In genomic region chr13:49443327-49443688, GRCh38 we compare ENCODE assay signal across 8 cellular contexts. TPM values are rescaled to one million over a fixed set of nuclear protein-coding genes. Genes with fewer than 3 reads are reported as not detected.
DNase-seq lines count a peak whose midpoint lies in the region; ATAC-seq and TF ChIP-seq lines count a peak whose summit lies in the region.

No MANE protein-coding gene starts in this region.

- H3K4me3 ChIP-seq in HUES64 (ENCODE audit: low read length) (peak overlapping the region; percentile 80), ovary (peak overlapping the region; percentile 90)

- no peaks in the 10 kb centered on the region for H3K27me3 ChIP-seq in HUES64 (ENCODE audit: insufficient read depth, low read length)
- H3K27me3 ChIP-seq in ovary = no peaks in the 10 kb centered on the region

- TF ChIP-seq POLR2A in ovary (IDR thresholded peaks at IDR 0.05) = no peak

- TF ChIP-seq CTCF in Calu3 (IDR thresholded peaks at IDR 0.05; ENCODE audit: unreplicated experiment) (no peak), WTC11 (IDR thresholded peaks at IDR 0.05) (no peak), ovary (IDR thresholded peaks at IDR 0.05) (no peak)

- ATAC-seq in WTC11 (no peak; the same call in 1 of the 2 replicates), GM19351 (IDR thresholded peaks at IDR 0.05; ENCODE audit: unreplicated experiment) (no peak)

- peak overlapping the region; percentile 92 for H3K9ac ChIP-seq in HUES64 (ENCODE audit: low read depth, low read length)

- H3K9me3 Mint-ChIP-seq in Calu3 (ENCODE audit: low read depth, unreplicated experiment) (no peaks in the 10 kb centered on the region), WTC11 (no peaks in the 10 kb centered on the region)

- 20% methylated on average over 9 of the region's 9 CpGs for WGBS in HUES64
- WGBS in ovary, 3 donors = 3 to 5% (median 4%) methylated on average over 9 of the region's 9 CpGs

- H3K36me3 ChIP-seq in HUES64 (ENCODE audit: insufficient read depth, low read length) (no peaks in the 10 kb centered on the region), ovary (no peaks in the 10 kb centered on the region)

- CTCF ChIA-PET in Calu3 (lab: Charles Lee) = interaction anchor here (1.6 kb wide), 2 partner anchors 42 to 140 kb away, joined by 3 to 4 read pairs; no protein-coding TSS in a partner anchor
- CTCF ChIA-PET in WTC11 (lab: Charles Lee) = interaction anchor here (1.0 to 2.0 kb wide), 6 partner anchors 11 to 248 kb away, joined by 3 to 9 read pairs (median 4); partner anchors contain the start of gene EBPL

- H3K4me1 ChIP-seq in HUES64 (ENCODE audit: insufficient read depth, low read length) (0 out of 2 replicates have a peak, but pooled peaks cover 3% of the 10 kb centered on the region), ovary (ENCODE audit: insufficient read depth) (no peaks in the 10 kb centered on the region)

- H3K9me3 ChIP-seq in HUES64 (ENCODE audit: insufficient read depth, low read depth, low read length) (no peaks in the 10 kb centered on the region), ovary (no peaks in the 10 kb centered on the region)

- POLR2A ChIA-PET in WTC11 (lab: Charles Lee) = interaction anchor here (0.9 to 1.4 kb wide), 3 partner anchors 52 to 349 kb away, joined by 3 to 5 read pairs (median 3); partner anchors contain the start of genes KPNA3, PHF11 and RCBTB1

- intact Hi-C loops in Calu3 (cut with micrococcal nuclease; ENCODE audit: unreplicated experiment) = no loop called here
- intact Hi-C loops in ovary (cut with DNase I) = loop anchor here in 1 of 4 donors (10.0 kb wide), 1 partner anchor 161 kb away; no protein-coding TSS in a partner anchor

- no peak for TF ChIP-seq EP300 in ovary (IDR thresholded peaks at IDR 0.05)

- TSS peak; percentile 81 for BruUV-seq in Calu3 (replicated peaks; lab: Mats Ljungman, UMichigan)

- H3K27ac Mint-ChIP-seq in Calu3 (ENCODE audit: unreplicated experiment) = peak overlapping the region; percentile 81
- H3K27ac Mint-ChIP-seq in WTC11 = peak overlapping the region; percentile 99

- DNase-seq in Calu3 (peak; percentile 1), WTC11 (ENCODE audit: low spot score) (no peak), germinal center (ENCODE audit: low spot score) (peak; percentile 28), ovary (no peak), NCI-H1417 treated with DMSO at 0.1 percent for 48 hours (lab: John Stamatoyannopoulos, UW) (no peak)
- DNase-seq in activated CD8-positive, alpha-beta memory T cell treated with anti-CD3 and anti-CD28 coated beads, Interleukin-2, amount 50 U/mL, for 48 hours = no peak

- no peaks in the 10 kb centered on the region for H3K27me3 Mint-ChIP-seq in Calu3 (ENCODE audit: unreplicated experiment)
- H3K27me3 Mint-ChIP-seq in WTC11 (ENCODE audit: low read depth) = no peaks in the 10 kb centered on the region

- H3K36me3 Mint-ChIP-seq in Calu3 (ENCODE audit: insufficient read depth, unreplicated experiment) = peaks cover 35% of the 10 kb centered on the region
- H3K36me3 Mint-ChIP-seq in WTC11 = no peaks in the 10 kb centered on the region

- H3K27ac ChIP-seq in HUES64 (ENCODE audit: low read depth, low read length) (peak overlapping the region; percentile 76), ovary (peak overlapping the region; percentile 91 to 92)

- H3K4me3 Mint-ChIP-seq in Calu3 (ENCODE audit: low read depth, unreplicated experiment) (peak overlapping the region; percentile 80), WTC11 (peak overlapping the region; percentile 94)

- no peaks in the 10 kb centered on the region for H3K4me1 Mint-ChIP-seq in Calu3 (ENCODE audit: low read depth, unreplicated experiment)
- peaks cover 22% of the 10 kb centered on the region for H3K4me1 Mint-ChIP-seq in WTC11

TF ChIP-seq in WTC11, 78 proteins besides CTCF, POLR2A, EP300 and RAD21:
- no peak for TF ChIP-seq GRHL2 (CRISPR knock-in tag; IDR thresholded peaks at IDR 0.05; ENCODE audit: insufficient replicate concordance, severe bottlenecking)

RNA-seq across cellular contexts. Expression of gene CAB39L, which starts 0.6 kb away (rescaled TPM):
- 3.2 and 4.5 TPM in 2 replicates for total RNA-seq in Calu3 (2022)
- 5.3 TPM for polyA plus RNA-seq in HUES64 (2013, experiment 1 of 2)
- 5.9 TPM for polyA plus RNA-seq in HUES64 (2013, experiment 2 of 2)
- total RNA-seq in WTC11 (2021) = 3.3 to 4.6 TPM (median 4.2 TPM) in 3 replicates
- 10 to 100 TPM; 22.6 to 42.7 (median 26.5) TPM for total RNA-seq in ovary
- 10 to 100 TPM; 15.9 to 24.7 TPM for polyA plus RNA-seq in ovary

RNA-seq across cellular contexts. Expression of gene SETDB2, which starts 0.8 kb away (rescaled TPM):
- total RNA-seq in Calu3 (2022) = 4.9 and 6.0 TPM in 2 replicates
- polyA plus RNA-seq in HUES64 (2013, experiment 1 of 2) = 3.9 TPM
- polyA plus RNA-seq in HUES64 (2013, experiment 2 of 2) = 4.6 TPM
- total RNA-seq in WTC11 (2021) = 5.4 to 5.9 TPM (median 5.9 TPM) in 3 replicates
- 10 to 100 TPM in 6 of 7 donors, 1 to 10 TPM in 1; 9.1 to 21.6 (median 19.8) TPM for total RNA-seq in ovary
- polyA plus RNA-seq in ovary = 10 to 100 TPM in 1 of 2 donors, 1 to 10 TPM in 1; 6.6 to 14.3 TPM

RNA-seq across cellular contexts. Expression of gene PHF11, which starts 52.4 kb away (rescaled TPM):
- 24.0 and 28.8 TPM in 2 replicates for total RNA-seq in Calu3 (2022)
- 6.3 TPM for polyA plus RNA-seq in HUES64 (2013, experiment 1 of 2)
- 7.2 TPM for polyA plus RNA-seq in HUES64 (2013, experiment 2 of 2)
- 9.3 to 11.9 TPM (median 10.8 TPM) in 3 replicates for total RNA-seq in WTC11 (2021)
- 10 to 100 TPM; 25.6 to 43.5 (median 34.0) TPM for total RNA-seq in ovary
- polyA plus RNA-seq in ovary = 10 to 100 TPM; 25.5 to 57.0 TPM

Comparison
In these comparisons a context has a peak if more than half of its experiments do, and no peak if none do; other contexts are left out.
1. DNase-seq: peak in Calu3 (single experiment) and germinal center (single experiment); none in WTC11 (single experiment), ovary (0 of 5), NCI-H1417 treated with DMSO at 0.1 percent for 48 hours (single experiment) and activated CD8-positive, alpha-beta memory T cell treated with anti-CD3 and anti-CD28 coated beads, Interleukin-2, amount 50 U/mL, for 48 hours (single experiment).